ENCODE assay signal across 28 cellular contexts in genomic region chr13:41495044-41495443, GRCh38. TPM values are rescaled to one million over a fixed set of nuclear protein-coding genes. Genes with fewer than 3 reads are reported as not detected.
DNase-seq lines count a peak whose midpoint lies in the region; ATAC-seq, FAIRE-seq and TF ChIP-seq lines count a peak whose summit lies in the region.
"Had no signal": no experiment of that assay in that cellular context is flagged by ENCODE, and none has a peak within 500 bp of the region (broad histone marks: within the 10 kb centered on the region; RNA-seq: fewer than 3 reads in every experiment).

No MANE protein-coding gene starts in this region.

- H3K27me3 Mint-ChIP-seq in immature natural killer cell (ENCODE audit: low read depth in 3 of 3) = peaks cover 1 to 5% (median 5%) of the 10 kb centered on the region in 3 donors
- H3K27me3 Mint-ChIP-seq: activated naive CD8-positive, alpha-beta T cell treated with anti-CD3 and anti-CD28 coated beads for 36 hours; B cell had no signal

- WGBS in HepG2 (ENCODE audit: low lambda C conversion rate) = 1% methylated on average over 5 of the region's 5 CpGs
- WGBS in right lobe of liver (ENCODE audit: insufficient coverage, low coverage, low lambda C conversion rate, missing lambda C conversion rate) = 20% methylated on average over 5 of the region's 5 CpGs

- no peak for TF ChIP-seq RAD21 in HepG2 (CRISPR knock-in tag; IDR thresholded peaks at IDR 0.05)

- intact Hi-C loops in HepG2 (cut with micrococcal nuclease; ENCODE audit: unreplicated experiment) (no loop called here), right lobe of liver (cut with DNase I) (no loop called here)

- no peaks in the 10 kb centered on the region for H4K20me1 ChIP-seq in HepG2 (ENCODE audit: insufficient read depth, low read length)

- H3K4me3 ChIP-seq in HepG2 (replicated peaks in 1 of 3; ENCODE audit: insufficient read depth in 1 of 3, low read depth in 2 of 3, low read length in 3 of 3) (no peak overlapping the region), right lobe of liver (no peak overlapping the region), thoracic aorta (no peak overlapping the region)
- H3K4me3 ChIP-seq: GM12878, lower lobe of right lung, mucosa of descending colon, psoas muscle, suprapubic skin had no signal

- H3K4me3 Mint-ChIP-seq in immature natural killer cell = no peak overlapping the region
- H3K4me3 Mint-ChIP-seq: activated naive CD8-positive, alpha-beta T cell treated with anti-CD3 and anti-CD28 coated beads for 36 hours; activated T-helper 1 cell treated with anti-CD3 and anti-CD28 coated beads, Interleukin-12 subunit alpha, Interleukin-12 subunit beta, Interleukin-2, Interleukin-4 antibody, amounts not matched to agents 30 ng/mL and 10 ng/mL and 1 ng/mL, durations not matched to agents 14 hours and 24 hours and 36 hours; B cell had no signal

- H3K27ac Mint-ChIP-seq in immature natural killer cell = peak overlapping the region in 4 of 6 donors; percentile 13 to 84 (median 72)
- H3K27ac Mint-ChIP-seq: B cell had no signal

- peaks cover 0 to 3% (median 0%) of the 10 kb centered on the region in 6 donors for H3K9me3 Mint-ChIP-seq in immature natural killer cell
- H3K9me3 Mint-ChIP-seq: activated naive CD8-positive, alpha-beta T cell treated with anti-CD3 and anti-CD28 coated beads for 36 hours had no signal

- H3K9me3 ChIP-seq in HepG2 (ENCODE audit: low read length) (no peaks in the 10 kb centered on the region), right lobe of liver (no peaks in the 10 kb centered on the region), thoracic aorta (no peaks in the 10 kb centered on the region)
- H3K9me3 ChIP-seq: lower lobe of right lung, mucosa of descending colon, psoas muscle, suprapubic skin had no signal

- no TSS peak for BruUV-seq in HepG2 (replicated peaks; lab: Mats Ljungman, UMichigan)

- TF ChIP-seq EP300 in HepG2 (IDR thresholded peaks at IDR 0.05; ENCODE audit: low read depth in 2 of 2, low read length in 2 of 2) = 0 out of 4 replicates have a peak, but pooled peaks of 1 of the 2 experiments have one; percentile 9
- TF ChIP-seq EP300 in HepG2 (CRISPR knock-in tag; IDR thresholded peaks at IDR 0.05; ENCODE audit: borderline replicate concordance) = no peak

- peaks cover 0 to 4% (median 0%) of the 10 kb centered on the region in 3 donors for H3K36me3 Mint-ChIP-seq in immature natural killer cell

- peaks cover 26 to 28% of the 10 kb centered on the region in 2 donors for H3K4me1 Mint-ChIP-seq in immature natural killer cell

- peaks cover 46% of the 10 kb centered on the region for H3K4me1 ChIP-seq in HepG2 (ENCODE audit: insufficient read depth, low read length)
- H3K4me1 ChIP-seq in right lobe of liver = no peaks in the 10 kb centered on the region
- H3K4me1 ChIP-seq in thoracic aorta (ENCODE audit: control insufficient read depth in 1 of 2, low read depth in 2 of 2) = peaks cover 31 to 77% of the 10 kb centered on the region in 2 donors
- H3K4me1 ChIP-seq: psoas muscle had no signal

- TF ChIP-seq POLR2A in HepG2 (IDR thresholded peaks at IDR 0.05; ENCODE audit: insufficient read depth in 1 of 2, low read depth in 2 of 2, low read length in 2 of 2) = no peak
- no peak for TF ChIP-seq POLR2A in right lobe of liver (IDR thresholded peaks at IDR 0.05)

- H2AFZ ChIP-seq in HepG2 (ENCODE audit: low read length) = no peak overlapping the region

- H3K27ac ChIP-seq in HepG2 (ENCODE audit: extremely low read length, insufficient read depth, low read length) (no peak overlapping the region), right lobe of liver (no peak overlapping the region), thoracic aorta (peak overlapping the region; percentile 60 to 74), substantia nigra (ENCODE audit: low read depth, low read length, poor library complexity, severe bottlenecking) (no peak overlapping the region)
- H3K27ac ChIP-seq: lower lobe of right lung, psoas muscle, suprapubic skin had no signal

- POLR2A ChIA-PET in HepG2 (lab: Yijun Ruan, JAX) = no interaction called here

- DNase-seq in HepG2 (ENCODE audit: low spot score) (peak; percentile 10), right lobe of liver (no peak), cerebellum (ENCODE audit: low spot score) (peak; percentile 9), immature natural killer cell (no peak), thoracic aorta (ENCODE audit: low spot score) (no peak), DMS79 treated with DMSO at 0.1 percent for 48 hours (lab: John Stamatoyannopoulos, UW) (no peak), substantia nigra (lab: John Stamatoyannopoulos, UW) (no peak)
- DNase-seq: activated CD4-positive, alpha-beta T cell treated with anti-CD3 and anti-CD28 coated beads for 1 hour; activated naive CD8-positive, alpha-beta T cell treated with anti-CD3 and anti-CD28 coated beads for 36 hours; cerebellar nuclear complex; COR-L47; DND-41; H7; Karpas-422; lower lobe of right lung; mucosa of descending colon; MV-4-11; NCI-H446 treated with DMSO at 0.1 percent for 48 hours; psoas muscle; SHP77; T-helper 1 cell had no signal

- no peak overlapping the region for H3K9ac ChIP-seq in HepG2 (ENCODE audit: insufficient read depth, low read depth, low read length)

- no peaks in the 10 kb centered on the region for H3K27me3 ChIP-seq in HepG2 (ENCODE audit: control insufficient read depth in 1 of 2, insufficient read depth in 2 of 2, low read length in 2 of 2)
- H3K27me3 ChIP-seq in right lobe of liver = no peaks in the 10 kb centered on the region
- H3K27me3 ChIP-seq in thoracic aorta (replicated peaks; ENCODE audit: insufficient read depth) = no peaks in the 10 kb centered on the region
- H3K27me3 ChIP-seq: suprapubic skin had no signal

- in situ Hi-C loops in HepG2 (cut with HindIII; ENCODE audit: extremely low pct_ligation_motif_present, low pct_unique_long_range_greater_than_20kb) = no loop called here

- ATAC-seq in HepG2 = no peak
- ATAC-seq in right lobe of liver = no peak
- ATAC-seq in thoracic aorta (ENCODE audit: insufficient number of reproducible peaks, low FRiP score, low read depth) = no peak
- no peak for ATAC-seq in GM18498 (IDR thresholded peaks at IDR 0.05; ENCODE audit: unreplicated experiment)
- ATAC-seq: GM12878, lower lobe of right lung, mucosa of descending colon, psoas muscle had no signal

- no peaks in the 10 kb centered on the region for H3K79me2 ChIP-seq in HepG2 (ENCODE audit: insufficient read depth, low read length)

- H3K36me3 ChIP-seq in HepG2 (replicated peaks in 1 of 2; ENCODE audit: control insufficient read depth in 1 of 2, insufficient read depth in 2 of 2, low read length in 2 of 2) (no peaks in the 10 kb centered on the region), right lobe of liver (no peaks in the 10 kb centered on the region), thoracic aorta (no peaks in the 10 kb centered on the region)
- H3K36me3 ChIP-seq: lower lobe of right lung, suprapubic skin had no signal

- CTCF ChIA-PET in HepG2 (lab: Yijun Ruan, JAX; ENCODE audit: low intra/inter-chr PET ratio, low total read pairs) = no interaction called here

- H3K4me2 ChIP-seq in HepG2 (ENCODE audit: low read depth, low read length) = peak overlapping the region; percentile 41; the same call in 1 of the 2 replicates

- TF ChIP-seq CTCF in HepG2 (CRISPR knock-in tag; IDR thresholded peaks at IDR 0.05) (no peak), right lobe of liver (IDR thresholded peaks at IDR 0.05) (no peak), thoracic aorta (IDR thresholded peaks at IDR 0.05) (no peak)

- no peak for FAIRE-seq in HepG2 (lab: Jason Lieb, UNC)
- FAIRE-seq: GM12878, urothelium cell line had no signal

TF ChIP-seq in HepG2, 621 proteins besides CTCF, POLR2A, EP300 and RAD21 (continues in another document):
- TF ChIP-seq ZNF792 (CRISPR knock-in tag; IDR thresholded peaks at IDR 0.05) = no peak
- no peak for TF ChIP-seq NFIC (IDR thresholded peaks at IDR 0.05; ENCODE audit: low read length)
- no peak for TF ChIP-seq ZSCAN9 (CRISPR knock-in tag; IDR thresholded peaks at IDR 0.05; ENCODE audit: borderline replicate concordance)

RNA-seq across cellular contexts. Expression of gene RGCC, which starts 37.7 kb away (rescaled TPM):
- total RNA-seq in HepG2 (2016; rRNA removed; fragmentation: Illumina TruSeq; extraction: Trizol) = 0.20 and 0.29 TPM in 2 replicates
- 0.26 TPM in 1 of 2 replicates, not detected in the other for total RNA-seq in HepG2 (2016; cell fraction: cytosol; rRNA removed; fragmentation: Illumina TruSeq; extraction: Trizol; ENCODE audit: low read depth)
- total RNA-seq in HepG2 (2016; cell fraction: insoluble cytoplasmic fraction; rRNA removed; fragmentation: Illumina TruSeq; extraction: Trizol) = 0.39 and 0.61 TPM in 2 replicates
- 0.49 and 0.65 TPM in 2 replicates for total RNA-seq in HepG2 (2016; cell fraction: membrane; rRNA removed; fragmentation: Illumina TruSeq; extraction: Trizol)
- 0.56 TPM in 1 of 2 replicates, not detected in the other for total RNA-seq in HepG2 (2016; cell fraction: nucleus; rRNA removed; fragmentation: Illumina TruSeq; extraction: Trizol)
- polyA plus RNA-seq in HepG2 (2011; rRNA removed) = 8.4 and 9.5 TPM in 2 replicates
- polyA plus RNA-seq in HepG2 (2011; cell fraction: cytosol; rRNA removed) = 5.6 and 6.7 TPM in 2 replicates
- polyA plus RNA-seq in HepG2 (2011; cell fraction: nucleus; rRNA removed) = 4.9 and 5.8 TPM in 2 replicates
- polyA plus RNA-seq in HepG2 (2012) = 4.0 and 15.8 TPM in 2 replicates
- polyA plus RNA-seq in HepG2 (2016; cell fraction: cytosol; fragmentation: Illumina TruSeq; extraction: Trizol; ENCODE audit: low read depth) = 0.48 and 0.54 TPM in 2 replicates
- polyA plus RNA-seq in HepG2 (2016; cell fraction: insoluble cytoplasmic fraction; fragmentation: Illumina TruSeq; extraction: Trizol; ENCODE audit: low read depth) = 0.43 and 0.45 TPM in 2 replicates
- polyA plus RNA-seq in HepG2 (2016; cell fraction: membrane; fragmentation: Illumina TruSeq; extraction: Trizol; ENCODE audit: low read depth) = 0.36 and 0.74 TPM in 2 replicates
- polyA plus RNA-seq in HepG2 (2016; cell fraction: nucleus; fragmentation: Illumina TruSeq; extraction: Trizol; ENCODE audit: insufficient read depth, low read depth) = 1.4 TPM in 1 of 2 replicates, not detected in the other
- 2.3 TPM in 1 of 2 replicates, not detected in the other for polyA minus RNA-seq in HepG2 (2011; rRNA and poly(A)+ RNA removed; ENCODE audit: low replicate concordance)
- polyA minus RNA-seq in HepG2 (2011; cell fraction: cytosol; rRNA and poly(A)+ RNA removed) = 3.3 and 4.5 TPM in 2 replicates
- polyA minus RNA-seq in HepG2 (2011; cell fraction: nucleus; rRNA and poly(A)+ RNA removed) = 3.0 and 3.4 TPM in 2 replicates
- 1 to 10 TPM in 3 of 6 experiments, under 1 TPM in 2, not detected in 1; 0.51 to 4.9 (median 2.3) TPM for total RNA-seq in right lobe of liver
- total RNA-seq in cerebellum = 20.1 TPM
- 1 to 10 TPM; 4.5 to 8.5 (median 7.7) TPM for polyA plus RNA-seq in immature natural killer cell
- total RNA-seq in thoracic aorta = 100 to 1,000 TPM in 1 of 2 donors, 10 to 100 TPM in 1; 93.3 to 134 TPM
- total RNA-seq: A673 had no signal

Comparison
In these comparisons a context has a peak if more than half of its experiments do, and no peak if none do; other contexts are left out.
1. DNase-seq: peak in HepG2 (single experiment) and cerebellum (single experiment); none in right lobe of liver (0 of 3), immature natural killer cell (0 of 3), thoracic aorta (single experiment), DMS79 treated with DMSO at 0.1 percent for 48 hours (single experiment) and substantia nigra (0 of 49).
2. H3K27ac ChIP-seq: peak in thoracic aorta (2 of 2); none in HepG2 (single experiment), right lobe of liver (0 of 3) and substantia nigra (single experiment).